In genomic region chr5:50958852-50959457, GRCh38 we compare ENCODE assay signal across 9 cellular contexts.
DNase-seq lines count a peak whose midpoint lies in the region; ATAC-seq and TF ChIP-seq lines count a peak whose summit lies in the region.
"Had no signal": no experiment of that assay in that cellular context is flagged by ENCODE, and none has a peak within 500 bp of the region (broad histone marks: within the 10 kb centered on the region; RNA-seq: fewer than 3 reads in every experiment).

No MANE protein-coding gene starts in this region.

- peak in 2 of 3 donors; percentile 22 to 37 for TF ChIP-seq CTCF in breast epithelium (IDR thresholded peaks at IDR 0.05)

- H3K9me3 ChIP-seq in breast epithelium (no peaks in the 10 kb centered on the region), mesenchymal stem cell (ENCODE audit: control insufficient read depth, low read length) (no peaks in the 10 kb centered on the region)

- DNase-seq in DMS53 (lab: John Stamatoyannopoulos, UW), result peak; percentile 78
- peak; percentile 53 for DNase-seq in NCI-H2171 treated with DMSO at 0.1 percent for 48 hours (lab: John Stamatoyannopoulos, UW)
- no peak for DNase-seq in breast epithelium (ENCODE audit: low spot score in 2 of 2)
- DNase-seq in mesenchymal stem cell, result peak; percentile 50
- DNase-seq in NCI-H2196 (lab: John Stamatoyannopoulos, UW; ENCODE audit: unreplicated experiment), result no peak

- no peak for TF ChIP-seq POLR2A in breast epithelium (IDR thresholded peaks at IDR 0.05)

- no peak overlapping the region for H3K4me2 ChIP-seq in mesenchymal stem cell (ENCODE audit: low read length, poor library complexity, severe bottlenecking)

- no peak overlapping the region for H2AFZ ChIP-seq in mesenchymal stem cell (ENCODE audit: low read depth, low read length)

- H3K18ac ChIP-seq in mesenchymal stem cell (ENCODE audit: low read depth in 1 of 2, low read length in 2 of 2), result no peak overlapping the region

- H4K8ac ChIP-seq in mesenchymal stem cell (ENCODE audit: low read length), result no peak overlapping the region

- no peak overlapping the region for H2BK5ac ChIP-seq in mesenchymal stem cell (ENCODE audit: low read depth, low read length, poor library complexity, severe bottlenecking)

- peaks cover 0 to 2% of the 10 kb centered on the region in 2 donors for H3K4me1 ChIP-seq in breast epithelium
- H3K4me1 ChIP-seq in mesenchymal stem cell (ENCODE audit: control insufficient read depth, insufficient read depth, low read depth, low read length), result peaks cover 7% of the 10 kb centered on the region

- H3K23ac ChIP-seq in mesenchymal stem cell (ENCODE audit: low read length in 2 of 2), result no peak overlapping the region

- no peak overlapping the region for H4K91ac ChIP-seq in mesenchymal stem cell (ENCODE audit: low read length)

- no peaks in the 10 kb centered on the region for H3K79me1 ChIP-seq in mesenchymal stem cell (replicated peaks; ENCODE audit: low read length, poor library complexity, severe bottlenecking)

- ATAC-seq in GM21528 (IDR thresholded peaks at IDR 0.05; ENCODE audit: low FRiP score, unreplicated experiment) (peak; percentile 41), GM21515 (IDR thresholded peaks at IDR 0.05; ENCODE audit: unreplicated experiment) (no peak), HG03342 (IDR thresholded peaks at IDR 0.05; ENCODE audit: unreplicated experiment) (no peak)
- ATAC-seq: naive thymus-derived CD8-positive, alpha-beta T cell had no signal

- no peak overlapping the region for H3K4ac ChIP-seq in mesenchymal stem cell (ENCODE audit: low read depth in 1 of 2, low read length in 2 of 2)

- H3K27me3 ChIP-seq in breast epithelium (peaks cover 0 to 12% of the 10 kb centered on the region in 2 donors), mesenchymal stem cell (ENCODE audit: control insufficient read depth in 1 of 2, insufficient read depth in 1 of 2, low read length in 2 of 2) (peaks cover 11 to 34% of the 10 kb centered on the region in 2 experiments)

- H3K4me3 ChIP-seq in breast epithelium, result no peak overlapping the region
- H3K4me3 ChIP-seq in mesenchymal stem cell (ENCODE audit: insufficient read depth in 1 of 2, low read depth in 1 of 2, low read length in 2 of 2), result no peak overlapping the region

- H3K36me3 ChIP-seq in breast epithelium (no peaks in the 10 kb centered on the region), mesenchymal stem cell (ENCODE audit: control insufficient read depth in 1 of 2, insufficient read depth in 2 of 2, low read depth in 1 of 2, low read length in 2 of 2) (no peaks in the 10 kb centered on the region)

- no peak overlapping the region for H2BK15ac ChIP-seq in mesenchymal stem cell (ENCODE audit: low read depth, poor library complexity, severe bottlenecking)

- WGBS in mesenchymal stem cell, result 0% methylated on average over 1 of the region's 5 CpGs

- no peak overlapping the region for H2BK12ac ChIP-seq in mesenchymal stem cell (ENCODE audit: low read length in 2 of 2)

- no peak overlapping the region for H2BK120ac ChIP-seq in mesenchymal stem cell (ENCODE audit: low read depth, low read length)

- no peak overlapping the region for H3K14ac ChIP-seq in mesenchymal stem cell (ENCODE audit: low read length in 2 of 2)

- H3K27ac ChIP-seq in breast epithelium (no peak overlapping the region), mesenchymal stem cell (ENCODE audit: low read length, poor library complexity, severe bottlenecking) (no peak overlapping the region)

- H3K9ac ChIP-seq in mesenchymal stem cell (ENCODE audit: low read length), result no peak overlapping the region

- H2AK5ac ChIP-seq in mesenchymal stem cell (ENCODE audit: low read length, severe bottlenecking), result no peak overlapping the region

- intact Hi-C loops in breast epithelium (cut with DNase I; ENCODE audit: low total_unique reads), result no loop called here

Comparison
In these comparisons a context has a peak if more than half of its experiments do, and no peak if none do; other contexts are left out.
1. DNase-seq: peak in DMS53 (single experiment), NCI-H2171 treated with DMSO at 0.1 percent for 48 hours (single experiment) and mesenchymal stem cell (single experiment); none in breast epithelium (0 of 2) and NCI-H2196 (single experiment).